Comparison of ENCODE assay signal across 20 cellular contexts in the genomic region with DNA sequence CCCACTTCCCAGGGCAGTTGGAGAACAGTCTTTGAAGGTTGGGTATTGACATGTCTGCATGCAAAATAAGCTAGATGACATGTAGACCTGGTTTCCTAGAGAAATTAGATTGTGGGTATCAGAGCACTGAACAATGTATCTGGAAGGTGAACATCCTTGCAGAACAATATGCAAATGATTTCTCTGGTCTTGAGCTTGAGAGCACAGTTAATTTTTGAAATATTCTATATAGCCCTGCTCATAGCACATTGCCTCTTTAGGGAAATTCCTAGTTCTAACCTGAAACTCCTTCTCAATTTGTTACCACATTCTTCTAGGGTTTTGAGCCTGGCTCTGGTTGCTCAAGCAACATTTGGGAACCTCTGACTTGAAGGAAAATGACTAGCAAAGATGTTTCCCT.
"Had no signal": no experiment of that assay in that cellular context is flagged by ENCODE, and none has a peak within 500 bp of the region (broad histone marks: within the 10 kb centered on the region; RNA-seq: fewer than 3 reads in every experiment).

No MANE protein-coding gene starts in this region.

- FAIRE-seq: endometrium, frontal cortex, keratinocyte had no signal

- H3K9me3 Mint-ChIP-seq: activated CD4-positive, alpha-beta T cell treated with anti-CD3 and anti-CD28 coated beads, Interleukin-2, amount 10 ng/mL, durations not matched to agents 24 days and 14 days; activated T-cell treated with anti-CD3 and anti-CD28 coated beads, Interleukin-2, amount 50 U/mL, for 4 hours; nephron; stimulated activated memory B cell treated with anti-CD40 and anti-IgM and Interleukin-4, amounts not matched to agents 10 μg/mL and 1 μg/mL and 100 μg/mL, for 72 hours had no signal

- H3K27ac ChIP-seq: ascending aorta, breast epithelium, lower lobe of right lung, sigmoid colon, upper lobe of right lung had no signal

- H3K36me3 ChIP-seq: ascending aorta, breast epithelium, lower lobe of right lung, sigmoid colon, upper lobe of right lung had no signal

- H3K4me1 ChIP-seq: ascending aorta, breast epithelium, lower lobe of right lung, sigmoid colon, upper lobe of right lung had no signal

- H3K27ac Mint-ChIP-seq: activated CD4-positive, alpha-beta T cell treated with anti-CD3 and anti-CD28 coated beads, Interleukin-2, amount 10 ng/mL, durations not matched to agents 24 days and 14 days; activated CD8-positive, alpha-beta T cell treated with anti-CD3 and anti-CD28 coated beads, Interleukin-2, amount 10 ng/mL, durations not matched to agents 7 days and 5 days; stimulated activated memory B cell treated with anti-CD40 and anti-IgM and Interleukin-4, amounts not matched to agents 10 μg/mL and 1 μg/mL and 100 μg/mL, for 72 hours had no signal

- H3K4me1 Mint-ChIP-seq: activated CD4-positive, alpha-beta T cell treated with anti-CD3 and anti-CD28 coated beads, Interleukin-2, amount 10 ng/mL, durations not matched to agents 24 days and 14 days; stimulated activated memory B cell treated with anti-CD40 and anti-IgM and Interleukin-4, amounts not matched to agents 10 μg/mL and 1 μg/mL and 100 μg/mL, for 72 hours had no signal

- H3K4me3 ChIP-seq: ascending aorta, breast epithelium, lower lobe of right lung, sigmoid colon, upper lobe of right lung had no signal

- ATAC-seq: activated CD8-positive, alpha-beta T cell treated with anti-CD3 and anti-CD28 coated beads, Interleukin-2, amount 10 ng/mL, durations not matched to agents 7 days and 5 days; activated T-cell treated with anti-CD3 and anti-CD28 coated beads, Interleukin-2, amount 50 U/mL, for 4 hours; lower lobe of right lung; stimulated activated memory B cell treated with anti-CD40 and anti-IgM and Interleukin-4, amounts not matched to agents 10 μg/mL and 1 μg/mL and 100 μg/mL, for 72 hours; upper lobe of right lung had no signal

- H3K27me3 ChIP-seq: ascending aorta, sigmoid colon, upper lobe of right lung had no signal

- H3K27me3 Mint-ChIP-seq: activated CD4-positive, alpha-beta T cell treated with anti-CD3 and anti-CD28 coated beads, Interleukin-2, amount 10 ng/mL, durations not matched to agents 24 days and 14 days; stimulated activated memory B cell treated with anti-CD40 and anti-IgM and Interleukin-4, amounts not matched to agents 10 μg/mL and 1 μg/mL and 100 μg/mL, for 72 hours had no signal

- DNase-seq: activated CD4-positive, alpha-beta T cell treated with anti-CD3 and anti-CD28 coated beads, Interleukin-2, amount 10 ng/mL, durations not matched to agents 24 days and 14 days; activated CD8-positive, alpha-beta memory T cell treated with anti-CD3 and anti-CD28 coated beads, Interleukin-2, amount 50 U/mL, for 4 hours; activated CD8-positive, alpha-beta T cell treated with anti-CD3 and anti-CD28 coated beads, Interleukin-2, amount 10 ng/mL, durations not matched to agents 7 days and 5 days; activated effector memory CD4-positive, alpha-beta T cell treated with Interleukin-2 at 50 U/mL for 16 hours; activated naive CD4-positive, alpha-beta T cell treated with anti-CD3 and anti-CD28 coated beads, Interleukin-2, amount 50 U/mL, for 16 hours; activated T-cell treated with anti-CD3 and anti-CD28 coated beads, Interleukin-2, amount 50 U/mL, for 4 hours; cerebellar nuclear complex; cortex of kidney; lower lobe of right lung; nucleus accumbens; sigmoid colon; stimulated activated CD4-positive, alpha-beta T cell treated with anti-CD3 and anti-CD28 coated beads, Interleukin-4, amount 100 ng/mL, for 4 hours; upper lobe of right lung had no signal

- H3K9me3 ChIP-seq: ascending aorta, breast epithelium, lower lobe of right lung, sigmoid colon, upper lobe of right lung had no signal

- H3K36me3 Mint-ChIP-seq: stimulated activated memory B cell treated with anti-CD40 and anti-IgM and Interleukin-4, amounts not matched to agents 10 μg/mL and 1 μg/mL and 100 μg/mL, for 72 hours had no signal

- H3K4me3 Mint-ChIP-seq: activated CD4-positive, alpha-beta T cell treated with anti-CD3 and anti-CD28 coated beads, Interleukin-2, amount 10 ng/mL, durations not matched to agents 24 days and 14 days; activated CD8-positive, alpha-beta T cell treated with anti-CD3 and anti-CD28 coated beads, Interleukin-2, amount 10 ng/mL, durations not matched to agents 7 days and 5 days; activated T-cell treated with anti-CD3 and anti-CD28 coated beads, Interleukin-2, amount 50 U/mL, for 4 hours; nephron; stimulated activated memory B cell treated with anti-CD40 and anti-IgM and Interleukin-4, amounts not matched to agents 10 μg/mL and 1 μg/mL and 100 μg/mL, for 72 hours had no signal
